Comparison of ENCODE assay signal across 26 cellular contexts in genomic region chr10:21707498-21707897, GRCh38.
A peak's percentile ranks its signal among the peaks of the same experiment; 100 is the strongest.
DNase-seq lines count a peak whose midpoint lies in the region; ATAC-seq, FAIRE-seq and TF ChIP-seq lines count a peak whose summit lies in the region.
"Had no signal": no experiment of that assay in that cellular context is flagged by ENCODE, and none has a peak within 500 bp of the region (broad histone marks: within the 10 kb centered on the region; RNA-seq: fewer than 3 reads in every experiment).

No MANE protein-coding gene starts in this region.

- no peak for FAIRE-seq in H54 (lab: Jason Lieb, UNC)
- FAIRE-seq: A204.1, D721Med, HepG2, K562, RCC 7860 had no signal

- no peak overlapping the region for H3K4me3 Mint-ChIP-seq in WTC11
- H3K4me3 Mint-ChIP-seq in stimulated activated memory B cell treated with anti-CD40 and anti-IgM and Interleukin-4, amounts not matched to agents 10 μg/mL and 1 μg/mL and 100 μg/mL, for 72 hours, result no peak overlapping the region
- H3K4me3 Mint-ChIP-seq: CD4-positive, alpha-beta T cell; H9 had no signal

- H3K27me3 ChIP-seq in cardiac muscle cell (no peaks in the 10 kb centered on the region), right cardiac atrium (ENCODE audit: control insufficient read depth, insufficient read depth) (no peaks in the 10 kb centered on the region)
- H3K27me3 ChIP-seq: BLaER1 treated with 17β-estradiol and CSF1 and Interleukin-3, amounts not matched to agents 10 nM and 100 nM; MG63 had no signal

- peaks cover 9% of the 10 kb centered on the region for H3K36me3 Mint-ChIP-seq in WTC11
- H3K36me3 Mint-ChIP-seq in stimulated activated memory B cell treated with anti-CD40 and anti-IgM and Interleukin-4, amounts not matched to agents 10 μg/mL and 1 μg/mL and 100 μg/mL, for 72 hours, result peaks cover 59% of the 10 kb centered on the region

- H3K4me3 ChIP-seq in cardiac muscle cell, result no peak overlapping the region
- H3K4me3 ChIP-seq in right cardiac atrium (ENCODE audit: low read length), result no peak overlapping the region
- H3K4me3 ChIP-seq in mucosa of descending colon, result no peak overlapping the region
- H3K4me3 ChIP-seq: BLaER1 treated with 17β-estradiol and CSF1 and Interleukin-3, amounts not matched to agents 10 nM and 100 nM; GM23248; K562; MG63 had no signal

- POLR2A ChIA-PET in WTC11 (lab: Charles Lee), result no interaction called here

- no peak for TF ChIP-seq CTCF in cardiac muscle cell (IDR thresholded peaks at IDR 0.05; ENCODE audit: low read depth, low read length)
- TF ChIP-seq CTCF in WTC11 (IDR thresholded peaks at IDR 0.05), result no peak
- no peak for TF ChIP-seq CTCF in mucosa of descending colon (IDR thresholded peaks at IDR 0.05)

- peak overlapping the region; percentile 12; the same call in 1 of the 2 replicates for H3K27ac Mint-ChIP-seq in WTC11
- no peak overlapping the region for H3K27ac Mint-ChIP-seq in stimulated activated memory B cell treated with anti-CD40 and anti-IgM and Interleukin-4, amounts not matched to agents 10 μg/mL and 1 μg/mL and 100 μg/mL, for 72 hours
- H3K27ac Mint-ChIP-seq: CD4-positive, alpha-beta T cell had no signal

- no peaks in the 10 kb centered on the region for H3K27me3 Mint-ChIP-seq in WTC11 (ENCODE audit: low read depth)
- H3K27me3 Mint-ChIP-seq in stimulated activated memory B cell treated with anti-CD40 and anti-IgM and Interleukin-4, amounts not matched to agents 10 μg/mL and 1 μg/mL and 100 μg/mL, for 72 hours, result no peaks in the 10 kb centered on the region
- H3K27me3 Mint-ChIP-seq: CD4-positive, alpha-beta T cell had no signal

- peaks cover 10% of the 10 kb centered on the region for H3K4me1 ChIP-seq in cardiac muscle cell (ENCODE audit: low read depth)
- no peaks in the 10 kb centered on the region for H3K4me1 ChIP-seq in right cardiac atrium (ENCODE audit: control insufficient read depth, insufficient read depth, low read length)
- no peaks in the 10 kb centered on the region for H3K4me1 ChIP-seq in mucosa of descending colon (ENCODE audit: low read depth)

- no peaks in the 10 kb centered on the region for H3K9me3 Mint-ChIP-seq in WTC11
- H3K9me3 Mint-ChIP-seq in stimulated activated memory B cell treated with anti-CD40 and anti-IgM and Interleukin-4, amounts not matched to agents 10 μg/mL and 1 μg/mL and 100 μg/mL, for 72 hours, result no peaks in the 10 kb centered on the region
- H3K9me3 Mint-ChIP-seq: CD4-positive, alpha-beta T cell; H9 had no signal

- H3K4me1 Mint-ChIP-seq in WTC11, result peaks cover 14% of the 10 kb centered on the region
- H3K4me1 Mint-ChIP-seq in stimulated activated memory B cell treated with anti-CD40 and anti-IgM and Interleukin-4, amounts not matched to agents 10 μg/mL and 1 μg/mL and 100 μg/mL, for 72 hours, result peaks cover 49% of the 10 kb centered on the region

- CTCF ChIA-PET in WTC11 (lab: Charles Lee), result no interaction called here

- DNase-seq in cardiac muscle cell (ENCODE audit: low read depth in 1 of 2, low spot score in 1 of 2) (no peak), right cardiac atrium (no peak), WTC11 (ENCODE audit: low spot score) (no peak), mucosa of descending colon (no peak), H54 (ENCODE audit: insufficient read length, low spot score) (no peak)
- no peak for DNase-seq in stimulated activated CD4-positive, alpha-beta T cell treated with anti-CD3 and anti-CD28 coated beads, Interleukin-1b, Interleukin-23, amount 100 ng/mL, for 48 hours
- DNase-seq: AML-193; CD4-positive, alpha-beta T cell; H9; MG63; NCI-H1105 treated with DMSO at 0.1 percent for 48 hours; NCI-H146; NCI-H1930; NCI-H2107; NCI-H524 treated with DMSO at 0.1 percent for 48 hours; OCI-M1; SK-N-SH had no signal

- no peak for TF ChIP-seq POLR2A in H54 (IDR thresholded peaks at IDR 0.05; ENCODE audit: low read depth, low read length)

- peak overlapping the region; percentile 62 for H3K27ac ChIP-seq in cardiac muscle cell
- no peak overlapping the region for H3K27ac ChIP-seq in right cardiac atrium (ENCODE audit: low read length)
- H3K27ac ChIP-seq: BLaER1 treated with 17β-estradiol and CSF1 and Interleukin-3, amounts not matched to agents 10 nM and 100 nM; GM23248 had no signal

- intact Hi-C loops in right cardiac atrium (cut with DNase I), result no loop called here
- intact Hi-C loops in mucosa of descending colon (cut with DNase I, micrococcal nuclease), result no loop called here

- ATAC-seq in right cardiac atrium (no peak), WTC11 (no peak), esophagus mucosa (peak; percentile 62), mucosa of descending colon (no peak)
- no peak for ATAC-seq in stimulated activated memory B cell treated with anti-CD40 and anti-IgM and Interleukin-4, amounts not matched to agents 10 μg/mL and 1 μg/mL and 100 μg/mL, for 72 hours
- ATAC-seq: HepG2, K562 had no signal

- H3K9me3 ChIP-seq in cardiac muscle cell (ENCODE audit: low read depth), result no peaks in the 10 kb centered on the region
- no peaks in the 10 kb centered on the region for H3K9me3 ChIP-seq in right cardiac atrium (ENCODE audit: control insufficient read depth, low read length)
- H3K9me3 ChIP-seq in mucosa of descending colon, result no peaks in the 10 kb centered on the region
- H3K9me3 ChIP-seq: MG63, SK-N-SH had no signal

- H3K36me3 ChIP-seq in cardiac muscle cell, result no peaks in the 10 kb centered on the region
- H3K36me3 ChIP-seq in mucosa of descending colon (ENCODE audit: low read depth), result no peaks in the 10 kb centered on the region

- WGBS in right cardiac atrium, result 95% methylated on average over 3 of the region's 3 CpGs

TF ChIP-seq in WTC11, 78 proteins besides CTCF, POLR2A, EP300 and RAD21:
- TF ChIP-seq GABPB1 (CRISPR knock-in tag; IDR thresholded peaks at IDR 0.05) (no peak), TEAD1 (CRISPR knock-in tag; IDR thresholded peaks at IDR 0.05) (no peak), ZNF425 (CRISPR knock-in tag; conservative IDR thresholded peaks at IDR 0.05) (no peak)
